Comparison of ENCODE assay signal across 8 cellular contexts in the genomic region with DNA sequence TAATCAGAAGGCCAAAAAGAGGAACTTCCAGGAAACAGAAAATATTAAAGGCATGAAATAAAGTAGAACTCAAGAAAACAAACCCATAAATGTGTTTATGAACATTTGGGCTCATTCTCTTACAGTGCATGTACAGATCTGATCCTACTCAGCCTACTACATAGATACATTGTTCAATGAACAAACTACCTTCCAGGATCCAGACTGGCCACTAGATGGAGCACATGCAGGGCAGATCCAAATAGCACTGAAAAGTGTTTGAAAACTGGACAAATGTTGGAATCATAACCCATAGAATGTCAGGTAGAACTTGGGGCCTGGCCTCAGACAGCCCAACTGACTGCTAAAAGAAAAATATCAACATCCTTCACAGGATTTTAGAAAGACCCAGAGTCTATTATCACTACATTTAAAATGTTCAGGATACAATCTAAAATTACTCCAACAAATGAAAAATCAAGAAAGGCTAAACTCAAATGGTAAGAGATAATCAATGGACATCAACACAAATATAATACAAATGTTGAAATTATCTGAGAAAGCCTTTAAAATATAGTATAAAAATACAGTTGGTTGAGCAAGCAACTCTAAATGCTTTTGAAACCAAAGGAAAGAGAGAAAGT.
DNase-seq lines count a peak whose midpoint lies in the region; ATAC-seq and TF ChIP-seq lines count a peak whose summit lies in the region.

No MANE protein-coding gene starts in this region.

- no peak overlapping the region for H3K4me3 ChIP-seq in GM06990 (replicated peaks; ENCODE audit: low read depth, low read length)
- H3K4me3 ChIP-seq in MM.1S (ENCODE audit: low read length): no peak overlapping the region
- no peak overlapping the region for H3K4me3 ChIP-seq in WERI-Rb-1 (ENCODE audit: low read depth, low read length)
- no peak overlapping the region for H3K4me3 ChIP-seq in kidney epithelial cell (ENCODE audit: low read depth, low read length)

- H3K27me3 ChIP-seq in GM06990 (replicated peaks; ENCODE audit: control insufficient read depth, insufficient read depth, low read length) (no peaks in the 10 kb centered on the region), MM.1S (replicated peaks; ENCODE audit: insufficient read depth, low read length) (no peaks in the 10 kb centered on the region), WERI-Rb-1 (ENCODE audit: insufficient read depth, low read depth, severe bottlenecking) (no peaks in the 10 kb centered on the region), kidney epithelial cell (ENCODE audit: control insufficient read depth, insufficient read depth, low read length) (no peaks in the 10 kb centered on the region)

- H3K4me1 ChIP-seq in MM.1S (ENCODE audit: low read length): no peaks in the 10 kb centered on the region

- ATAC-seq in GM21528 (IDR thresholded peaks at IDR 0.05; ENCODE audit: low FRiP score, unreplicated experiment): no peak

- H3F3A ChIP-seq in MM.1S (ENCODE audit: insufficient read depth, low read length): no peaks in the 10 kb centered on the region

- H3K36me3 ChIP-seq in GM06990 (ENCODE audit: control insufficient read depth, insufficient read depth, low read length) (no peaks in the 10 kb centered on the region), MM.1S (replicated peaks; ENCODE audit: insufficient read depth, low read length) (no peaks in the 10 kb centered on the region), WERI-Rb-1 (no peaks in the 10 kb centered on the region), kidney epithelial cell (ENCODE audit: control insufficient read depth, insufficient read depth, low read length) (no peaks in the 10 kb centered on the region)

- no peak overlapping the region for H3K27ac ChIP-seq in MM.1S (ENCODE audit: low read length)
- no peak overlapping the region for H3K27ac ChIP-seq in WERI-Rb-1

- H2AFZ ChIP-seq in MM.1S (ENCODE audit: low read length): no peak overlapping the region

- H3K9ac ChIP-seq in MM.1S (ENCODE audit: low read length): no peak overlapping the region

- no peaks in the 10 kb centered on the region for H3K9me3 ChIP-seq in MM.1S (replicated peaks; ENCODE audit: insufficient read depth, low read length)
- no peaks in the 10 kb centered on the region for H3K9me3 ChIP-seq in WERI-Rb-1 (ENCODE audit: severe bottlenecking)

- no peak overlapping the region for H3K4me2 ChIP-seq in MM.1S (ENCODE audit: low read depth, low read length)

- H4K20me1 ChIP-seq in MM.1S (ENCODE audit: insufficient read depth, low read length): no peaks in the 10 kb centered on the region

- DNase-seq in AG08395 (ENCODE audit: low spot score) (peak; percentile 46), GM06990 (ENCODE audit: extremely low read depth, insufficient read length) (no peak), MM.1S (peak; percentile 21), WERI-Rb-1 (peak; percentile 62), kidney epithelial cell (ENCODE audit: low read depth) (no peak), NCI-H526 treated with DMSO at 0.1 percent for 48 hours (lab: John Stamatoyannopoulos, UW) (no peak)
- DNase-seq in activated CD8-positive, alpha-beta memory T cell treated with anti-CD3 and anti-CD28 coated beads, Interleukin-2, amount 50 U/mL, for 48 hours: no peak

- no peaks in the 10 kb centered on the region for H3K79me2 ChIP-seq in MM.1S (ENCODE audit: low read length)

- TF ChIP-seq CTCF in GM06990 (IDR thresholded peaks at IDR 0.05; ENCODE audit: insufficient read depth, low read length, poor library complexity, severe bottlenecking): peak; percentile 93
- TF ChIP-seq CTCF in MM.1S (IDR thresholded peaks at IDR 0.05; ENCODE audit: low read length): peak; percentile 63
- TF ChIP-seq CTCF in WERI-Rb-1 (IDR thresholded peaks at IDR 0.05; ENCODE audit: low read depth, low read length): peak; percentile 74
- TF ChIP-seq CTCF in kidney epithelial cell (IDR thresholded peaks at IDR 0.05; ENCODE audit: insufficient read depth, low read length, poor library complexity, severe bottlenecking): peak; percentile 89

- H3K9me2 ChIP-seq in MM.1S (replicated peaks; ENCODE audit: insufficient read depth, low read length): no peaks in the 10 kb centered on the region

Comparison
In these comparisons a context has a peak if more than half of its experiments do, and no peak if none do; other contexts are left out.
1. DNase-seq: peak in AG08395 (single experiment), MM.1S (single experiment) and WERI-Rb-1 (single experiment); none in GM06990 (single experiment), kidney epithelial cell (single experiment), activated CD8-positive, alpha-beta memory T cell treated with anti-CD3 and anti-CD28 coated beads, Interleukin-2, amount 50 U/mL, for 48 hours (single experiment) and NCI-H526 treated with DMSO at 0.1 percent for 48 hours (single experiment).
2. Peak in every context shown above with its lines, with median percentiles within 50 percentile points of each other: CTCF ChIP-seq.